In genomic region chr16:2777231-2777902, GRCh38 we compare ENCODE assay signal across 8 cellular contexts. TPM values are rescaled to one million over a fixed set of nuclear protein-coding genes. Genes with fewer than 3 reads are reported as not detected.
DNase-seq lines count a peak whose midpoint lies in the region; ATAC-seq and TF ChIP-seq lines count a peak whose summit lies in the region.

Gene ELOB (minus strand): TSS chr16:2777280. CDS start chr16:2777239, 41 bp downstream.

- intact Hi-C loops in activated CD4-positive, alpha-beta T cell treated with anti-CD3 and anti-CD28 coated beads for 36 hours (cut with DNase I, micrococcal nuclease) = loop anchor here (1.0 to 5.0 kb wide), 11 partner anchors 24 to 509 kb away; partner anchors contain the start of genes HCFC1R1 (in 1 of the 2), KCTD5 (in 1 of the 2), RNPS1 (in 1 of the 2) and SRRM2 (in 1 of the 2)

- H3K4me3 ChIP-seq in choroid plexus epithelial cell (ENCODE audit: low read depth, low read length) = peak within 1 kb of the TSS; percentile 99

- H3K27ac Mint-ChIP-seq in activated CD4-positive, alpha-beta T cell treated with anti-CD3 and anti-CD28 coated beads for 36 hours = peak within 1 kb of the TSS; percentile 96

- peaks cover 26% of the 10 kb centered on the region for H3K4me1 Mint-ChIP-seq in activated CD4-positive, alpha-beta T cell treated with anti-CD3 and anti-CD28 coated beads for 36 hours

- no peaks in the 10 kb centered on the region for H3K27me3 Mint-ChIP-seq in activated CD4-positive, alpha-beta T cell treated with anti-CD3 and anti-CD28 coated beads for 36 hours

- H3K36me3 Mint-ChIP-seq in activated CD4-positive, alpha-beta T cell treated with anti-CD3 and anti-CD28 coated beads for 36 hours (ENCODE audit: low read depth) = peaks cover 6% of the 10 kb centered on the region

- POLR2A ChIA-PET in activated CD4-positive, alpha-beta T cell treated with anti-CD3 and anti-CD28 coated beads for 36 hours (lab: Charles Lee) = interaction anchor here (3.7 to 6.3 kb wide), 2 partner anchors 21 to 25 kb away, joined by 8 to 26 read pairs; partner anchors contain the start of gene SRRM2

- CTCF ChIA-PET in activated CD4-positive, alpha-beta T cell treated with anti-CD3 and anti-CD28 coated beads for 36 hours (lab: Charles Lee) = interaction anchor here (1.1 kb wide), 1 partner anchor 185 kb away, joined by 3 read pairs; no protein-coding TSS in a partner anchor

- peak within 1 kb of the TSS; percentile 95 for H3K4me3 Mint-ChIP-seq in activated CD4-positive, alpha-beta T cell treated with anti-CD3 and anti-CD28 coated beads for 36 hours

- in situ Hi-C loops in ACHN (cut with HindIII; ENCODE audit: low pct_ligation_motif_present, low pct_unique_long_range_greater_than_20kb, low sequenced_read_pairs) = no loop called here

- H3K9me3 Mint-ChIP-seq in activated CD4-positive, alpha-beta T cell treated with anti-CD3 and anti-CD28 coated beads for 36 hours (ENCODE audit: low read depth) = no peaks in the 10 kb centered on the region

- no peak for TF ChIP-seq CTCF in choroid plexus epithelial cell (conservative IDR thresholded peaks at IDR 0.05; ENCODE audit: low read depth, low read length)

- DNase-seq in ACHN (peak; percentile 90), NCI-H345 (lab: John Stamatoyannopoulos, UW) (peak; percentile 90), choroid plexus epithelial cell (ENCODE audit: low read depth) (peak; percentile 82), kidney tubule cell (ENCODE audit: low spot score) (peak; percentile 88)
- DNase-seq in activated CD4-positive, alpha-beta T cell treated with anti-CD3 and anti-CD28 coated beads for 36 hours = peak; percentile 95
- peak; percentile 70 to 80 for DNase-seq in stimulated activated CD4-positive, alpha-beta T cell treated with anti-CD3 and anti-CD28 coated beads, Interleukin-1b, Interleukin-23, amount 100 ng/mL, for 1 hour (ENCODE audit: low read depth in 2 of 2)

- ATAC-seq in GM18858 (IDR thresholded peaks at IDR 0.05; ENCODE audit: unreplicated experiment) (peak; percentile 48), HG03103 (IDR thresholded peaks at IDR 0.05; ENCODE audit: low read depth, unreplicated experiment) (peak; percentile 80)
- ATAC-seq in activated CD4-positive, alpha-beta T cell treated with anti-CD3 and anti-CD28 coated beads for 36 hours = peak; percentile 94

RNA-seq across cellular contexts. Expression of gene ELOB, which starts in this region (rescaled TPM):
- total RNA-seq in activated CD4-positive, alpha-beta T cell treated with anti-CD3 and anti-CD28 coated beads for 36 hours = 100 to 1,000 TPM; 268 to 269 TPM

Comparison
In these comparisons a context has a peak if more than half of its experiments do, and no peak if none do; other contexts are left out.
1. Peak in every context shown above with its lines: DNase-seq, ATAC-seq and H3K4me3 ChIP-seq.